Comparison of ENCODE assay signal across 8 cellular contexts in the genomic region with DNA sequence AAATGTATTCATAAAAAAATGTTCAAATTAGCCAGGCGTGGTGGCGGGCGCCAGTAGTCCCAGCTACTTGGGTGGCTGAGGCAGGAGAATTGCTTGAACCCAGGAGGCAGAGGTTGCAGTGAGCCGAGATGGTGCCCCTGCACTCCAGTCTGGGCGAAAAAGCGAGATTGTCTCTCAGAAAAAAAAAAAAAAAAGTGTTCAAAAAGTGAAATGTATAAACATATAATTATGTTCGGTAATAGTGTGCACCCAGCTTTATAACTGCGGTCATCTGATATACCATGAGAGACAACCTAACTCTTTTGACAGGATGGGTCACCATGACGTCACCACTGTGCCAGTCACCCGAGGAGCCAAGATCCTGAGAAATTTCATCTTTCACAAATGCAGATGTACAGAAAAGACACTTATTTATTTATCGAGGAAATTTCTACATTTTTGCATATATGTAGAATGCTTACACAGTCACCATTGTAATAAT.
DNase-seq lines count a peak whose midpoint lies in the region; ATAC-seq and TF ChIP-seq lines count a peak whose summit lies in the region.

No MANE protein-coding gene starts in this region.

- H3K36me3 Mint-ChIP-seq in T-helper 2 cell treated with Interferon-gamma antibody and Interleukin-4, amounts not matched to agents 5 μg/mL and 100 μg/mL, for 36 hours (ENCODE audit: low read depth), result no peaks in the 10 kb centered on the region

- peaks cover 28% of the 10 kb centered on the region for H3K4me1 Mint-ChIP-seq in T-helper 2 cell treated with Interferon-gamma antibody and Interleukin-4, amounts not matched to agents 5 μg/mL and 100 μg/mL, for 36 hours (ENCODE audit: low read depth)

- no peak for TF ChIP-seq CTCF in AG09309 (IDR thresholded peaks at IDR 0.05; ENCODE audit: control insufficient read depth, insufficient read depth, low read depth, low read length, missing control alignments)
- peak; percentile 1 for TF ChIP-seq CTCF in foreskin fibroblast (IDR thresholded peaks at IDR 0.05; ENCODE audit: low read depth, low read length)
- TF ChIP-seq CTCF in retinal pigment epithelial cell (conservative IDR thresholded peaks at IDR 0.05; ENCODE audit: low read depth, low read length), result no peak

- H3K4me3 Mint-ChIP-seq in T-helper 2 cell treated with Interferon-gamma antibody and Interleukin-4, amounts not matched to agents 5 μg/mL and 100 μg/mL, for 36 hours, result peak overlapping the region; percentile 63

- H3K9me3 Mint-ChIP-seq in T-helper 2 cell treated with Interferon-gamma antibody and Interleukin-4, amounts not matched to agents 5 μg/mL and 100 μg/mL, for 36 hours, result no peaks in the 10 kb centered on the region

- H3K27ac Mint-ChIP-seq in T-helper 2 cell treated with Interferon-gamma antibody and Interleukin-4, amounts not matched to agents 5 μg/mL and 100 μg/mL, for 36 hours, result no peak overlapping the region

- H3K4me3 ChIP-seq in AG09309 (ENCODE audit: control insufficient read depth, low read depth, low read length), result peak overlapping the region; percentile 55
- peak overlapping the region; percentile 65 to 89 for H3K4me3 ChIP-seq in foreskin fibroblast (ENCODE audit: low read depth in 1 of 2, low read length in 2 of 2)
- H3K4me3 ChIP-seq in retinal pigment epithelial cell (ENCODE audit: low read length), result peak overlapping the region; percentile 53

- H3K27me3 Mint-ChIP-seq in T-helper 2 cell treated with Interferon-gamma antibody and Interleukin-4, amounts not matched to agents 5 μg/mL and 100 μg/mL, for 36 hours (ENCODE audit: low read depth), result peaks cover 23% of the 10 kb centered on the region

- no peak for ATAC-seq in GM21825 (IDR thresholded peaks at IDR 0.05; ENCODE audit: unreplicated experiment)

- DNase-seq in AG09309 (ENCODE audit: low read depth) (no peak), HCEC 1CT (peak; percentile 43), foreskin fibroblast (peak; percentile 27 to 60), retinal pigment epithelial cell (ENCODE audit: low read depth) (no peak), MV-4-11 (lab: John Stamatoyannopoulos, UW) (no peak)
- no peak for DNase-seq in T-helper 2 cell treated with Interferon-gamma antibody and Interleukin-4, amounts not matched to agents 5 μg/mL and 100 μg/mL, for 36 hours (ENCODE audit: low spot score)
- DNase-seq in activated effector memory CD4-positive, alpha-beta T cell treated with Interleukin-2 at 50 U/mL for 16 hours, result no peak

Comparison
In these comparisons a context has a peak if more than half of its experiments do, and no peak if none do; other contexts are left out.
1. DNase-seq: peak in HCEC 1CT (single experiment) and foreskin fibroblast (2 of 2); none in AG09309 (single experiment), T-helper 2 cell treated with Interferon-gamma antibody and Interleukin-4, amounts not matched to agents 5 μg/mL and 100 μg/mL, for 36 hours (single experiment), retinal pigment epithelial cell (single experiment), MV-4-11 (single experiment) and activated effector memory CD4-positive, alpha-beta T cell treated with Interleukin-2 at 50 U/mL for 16 hours (single experiment).
2. Peak in every context shown above with its lines, with median percentiles within 50 percentile points of each other: H3K4me3 ChIP-seq.